In genomic region chr12:53133722-53134121, GRCh38 we compare ENCODE assay signal across 7 cellular contexts. TPM values are rescaled to one million over a fixed set of nuclear protein-coding genes. Genes with fewer than 3 reads are reported as not detected.
"Had no signal": no experiment of that assay in that cellular context is flagged by ENCODE, and none has a peak within 500 bp of the region (broad histone marks: within the 10 kb centered on the region; RNA-seq: fewer than 3 reads in every experiment).

No MANE protein-coding gene starts in this region.

- H3K4me3 ChIP-seq: GM23338 had no signal

- H3K36me3 Mint-ChIP-seq: IgD-negative memory B cell had no signal

- H2AFZ ChIP-seq: GM23338 had no signal

- H3K27ac Mint-ChIP-seq: GM23338, H9, IgD-negative memory B cell had no signal

- ATAC-seq: GM23338 had no signal

- FAIRE-seq: H1, H54, HTR-8/SVneo had no signal

- H3K4me2 ChIP-seq: GM23338 had no signal

- DNase-seq: H9, HCEC 1CT had no signal

- H3K4me3 Mint-ChIP-seq: GM23338, H9, IgD-negative memory B cell had no signal

- H3K4me1 Mint-ChIP-seq: GM23338, H9 had no signal

RNA-seq across cellular contexts. Expression of gene SOAT2, which starts 30.4 kb away (rescaled TPM):
- total RNA-seq: GM23338, H1, H9 had no signal
- polyA plus RNA-seq: GM23338, IgD-negative memory B cell had no signal
